18 cellular contexts compared by ENCODE assay signal in the genomic region with DNA sequence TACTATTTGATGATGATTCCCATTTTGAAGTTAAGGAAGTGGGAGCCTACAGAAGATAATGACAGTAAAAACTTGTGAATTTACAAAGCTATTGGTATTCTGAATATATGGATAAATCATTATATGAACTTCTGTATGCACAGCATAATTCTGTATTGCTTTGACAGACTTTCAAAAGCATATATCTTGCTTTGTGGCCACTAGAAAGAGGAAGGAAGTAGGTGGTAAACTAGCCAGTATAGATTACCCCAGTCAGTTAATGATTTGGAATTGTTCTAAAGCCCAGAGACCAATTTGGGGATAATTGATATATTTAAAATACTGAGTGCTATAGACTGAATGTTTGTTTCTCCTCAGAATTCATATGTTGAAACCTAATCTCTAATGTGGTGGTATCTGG. TPM values are rescaled to one million over a fixed set of nuclear protein-coding genes. Genes with fewer than 3 reads are reported as not detected.
DNase-seq lines count a peak whose midpoint lies in the region; ATAC-seq and TF ChIP-seq lines count a peak whose summit lies in the region.
"Had no signal": no experiment of that assay in that cellular context is flagged by ENCODE, and none has a peak within 500 bp of the region (broad histone marks: within the 10 kb centered on the region; RNA-seq: fewer than 3 reads in every experiment).

No MANE protein-coding gene starts in this region.

- intact Hi-C loops in lower lobe of right lung (cut with DNase I): no loop called here

- no peaks in the 10 kb centered on the region for H3K4me1 ChIP-seq in lower lobe of right lung
- H3K4me1 ChIP-seq: breast epithelium, gastroesophageal sphincter, pancreas had no signal

- peak; percentile 93 for ATAC-seq in GM18909 (IDR thresholded peaks at IDR 0.05; ENCODE audit: poor library complexity, unreplicated experiment)
- peak; percentile 78 for ATAC-seq in HG02678 (IDR thresholded peaks at IDR 0.05; ENCODE audit: unreplicated experiment)
- peak; percentile 90 for ATAC-seq in HG03457 (IDR thresholded peaks at IDR 0.05; ENCODE audit: unreplicated experiment)
- no peak for ATAC-seq in lower lobe of right lung
- ATAC-seq: gastroesophageal sphincter, pancreas had no signal

- no peaks in the 10 kb centered on the region for H3K27me3 ChIP-seq in lower lobe of right lung (ENCODE audit: low read depth)
- H3K27me3 ChIP-seq: breast epithelium, gastroesophageal sphincter, pancreas had no signal

- no peak overlapping the region for H3K4me3 ChIP-seq in lower lobe of right lung
- H3K4me3 ChIP-seq: breast epithelium, gastroesophageal sphincter, pancreas, PC-9, thoracic aorta had no signal

- DNase-seq in OCI-M1 (lab: John Stamatoyannopoulos, UW) (peak; percentile 71), HUDEP-2 (lab: John Stamatoyannopoulos, UW; ENCODE audit: unreplicated experiment in 76 of 76) (no peak), NK-92 (lab: John Stamatoyannopoulos, UW; ENCODE audit: unreplicated experiment) (no peak), lower lobe of right lung (no peak), COLO829 (ENCODE audit: low spot score) (no peak)
- DNase-seq: activated T-cell treated with anti-CD3 and anti-CD28 coated beads, Interleukin-2, amount 50 U/mL, for 24 hours; COR-L47; H7; NCI-H1930; NCI-H446; pancreas; PC-9 had no signal

- no peaks in the 10 kb centered on the region for H3K9me3 ChIP-seq in lower lobe of right lung
- H3K9me3 ChIP-seq: breast epithelium, gastroesophageal sphincter, pancreas, thoracic aorta had no signal

- TF ChIP-seq CTCF in lower lobe of right lung (IDR thresholded peaks at IDR 0.05): no peak

- H3K36me3 ChIP-seq in lower lobe of right lung: no peaks in the 10 kb centered on the region
- H3K36me3 ChIP-seq: breast epithelium, gastroesophageal sphincter, pancreas, thoracic aorta had no signal

- H3K27ac ChIP-seq in lower lobe of right lung: no peak overlapping the region
- H3K27ac ChIP-seq: breast epithelium, gastroesophageal sphincter, pancreas, PC-9, thoracic aorta had no signal

RNA-seq across cellular contexts. Expression of a gene that starts 53.0 kb away (rescaled TPM):
- total RNA-seq in lower lobe of right lung: 42.6 TPM
- total RNA-seq: H7 had no signal

RNA-seq across cellular contexts. Expression of a gene that starts 55.0 kb away (rescaled TPM):
- total RNA-seq in lower lobe of right lung: 11.1 TPM

Comparison
In these comparisons a context has a peak if more than half of its experiments do, and no peak if none do; other contexts are left out.
1. ATAC-seq: peak in GM18909 (single experiment), HG02678 (single experiment) and HG03457 (single experiment); none in lower lobe of right lung (0 of 2).